16 cellular contexts compared by ENCODE assay signal in the genomic region with DNA sequence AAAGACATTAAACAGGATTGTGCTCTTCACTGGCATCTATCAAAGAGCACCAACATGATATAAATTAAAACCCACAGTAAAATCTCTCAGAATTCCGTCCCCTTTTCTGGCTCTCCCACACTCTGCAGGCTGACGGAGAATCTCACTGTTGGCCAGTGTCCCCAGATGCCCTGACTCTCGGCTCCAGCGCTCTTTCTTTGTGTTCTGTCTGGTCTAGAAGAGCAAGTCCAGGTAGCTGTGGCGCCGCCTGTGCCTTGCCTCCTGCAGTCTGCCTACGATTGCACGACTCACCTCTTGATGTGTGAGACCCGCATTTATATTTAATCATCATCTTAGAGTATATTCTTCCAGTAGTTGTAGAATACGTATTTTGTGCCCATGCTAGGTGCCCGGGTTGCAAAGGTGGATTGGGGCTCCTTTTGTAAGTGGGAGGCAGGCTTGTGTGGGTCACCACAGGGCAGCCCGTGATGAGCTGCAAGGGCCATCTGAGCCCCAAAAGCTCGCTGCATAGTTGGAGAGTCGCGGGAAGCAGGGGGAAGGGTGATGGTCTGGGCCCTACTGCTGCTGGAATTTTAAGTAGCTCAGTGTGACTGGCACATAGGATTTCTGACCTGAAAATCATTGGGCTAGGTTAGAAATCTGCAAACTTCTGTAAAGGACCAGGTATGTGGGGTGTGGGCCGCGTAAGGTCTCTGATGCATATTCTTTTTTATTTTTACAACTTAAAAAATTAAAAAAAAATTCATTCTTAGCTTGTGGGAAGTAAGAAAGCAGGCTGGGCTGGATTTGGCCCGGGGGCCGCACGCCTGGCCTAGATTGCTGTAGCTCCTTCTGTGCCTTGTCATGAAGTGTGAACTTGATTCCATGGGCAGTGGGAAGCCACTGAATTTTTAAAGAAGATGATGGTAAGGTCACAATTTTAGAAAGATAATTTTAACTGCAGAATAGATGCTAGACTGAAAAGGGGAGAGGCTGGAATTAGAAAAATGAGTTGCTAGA. TPM values are rescaled to one million over a fixed set of nuclear protein-coding genes. Genes with fewer than 3 reads are reported as not detected.
DNase-seq lines count a peak whose midpoint lies in the region; ATAC-seq, FAIRE-seq and TF ChIP-seq lines count a peak whose summit lies in the region.
"Had no signal": no experiment of that assay in that cellular context is flagged by ENCODE, and none has a peak within 500 bp of the region (broad histone marks: within the 10 kb centered on the region; RNA-seq: fewer than 3 reads in every experiment).

No MANE protein-coding gene starts in this region.

- peaks cover 50% of the 10 kb centered on the region for H3K4me1 Mint-ChIP-seq in activated T-cell treated with anti-CD3 and anti-CD28 coated beads, Interleukin-2, amount 50 U/mL, for 24 hours (ENCODE audit: low read depth)
- peaks cover 18% of the 10 kb centered on the region for H3K4me1 Mint-ChIP-seq in activated T-cell treated with anti-CD3 and anti-CD28 coated beads, Interleukin-2, amount 50 U/mL, for 72 hours (ENCODE audit: low read depth)
- H3K4me1 Mint-ChIP-seq in astrocyte (ENCODE audit: low read depth, unreplicated experiment) (peaks cover 33% of the 10 kb centered on the region), immature natural killer cell (peaks cover 52 to 76% of the 10 kb centered on the region in 2 donors)
- H3K4me1 Mint-ChIP-seq in stimulated activated naive B cell treated with anti-CD40 and anti-IgM and Interleukin-4, amounts not matched to agents 10 μg/mL and 1 μg/mL and 100 μg/mL, for 72 hours, result peaks cover 42 to 75% of the 10 kb centered on the region in 2 donors

- H3K27me3 ChIP-seq in astrocyte (ENCODE audit: insufficient read depth, low read length), result no peaks in the 10 kb centered on the region
- H3K27me3 ChIP-seq: Peyer's patch had no signal

- no peaks in the 10 kb centered on the region for H3K36me3 ChIP-seq in astrocyte (ENCODE audit: insufficient read depth, low read length)
- H3K36me3 ChIP-seq: Peyer's patch had no signal

- no peak overlapping the region for H3K27ac ChIP-seq in astrocyte (ENCODE audit: low read depth, low read length)
- H3K27ac ChIP-seq: A549, Peyer's patch had no signal

- H4K20me1 ChIP-seq in astrocyte (ENCODE audit: insufficient read depth, low read length), result peaks cover 82% of the 10 kb centered on the region

- no peaks in the 10 kb centered on the region for H3K9me3 ChIP-seq in astrocyte (ENCODE audit: insufficient read depth, low read depth, low read length)
- H3K9me3 ChIP-seq: A549, Peyer's patch had no signal

- no peaks in the 10 kb centered on the region for H3K27me3 Mint-ChIP-seq in activated T-cell treated with anti-CD3 and anti-CD28 coated beads, Interleukin-2, amount 50 U/mL, for 24 hours
- no peaks in the 10 kb centered on the region for H3K27me3 Mint-ChIP-seq in activated T-cell treated with anti-CD3 and anti-CD28 coated beads, Interleukin-2, amount 50 U/mL, for 72 hours (ENCODE audit: low read depth)
- H3K27me3 Mint-ChIP-seq in astrocyte (ENCODE audit: low read depth, unreplicated experiment) (no peaks in the 10 kb centered on the region), immature natural killer cell (ENCODE audit: low read depth in 3 of 3) (peaks cover 0 to 4% (median 0%) of the 10 kb centered on the region in 3 donors)
- no peaks in the 10 kb centered on the region for H3K27me3 Mint-ChIP-seq in stimulated activated naive B cell treated with anti-CD40 and anti-IgM and Interleukin-4, amounts not matched to agents 10 μg/mL and 1 μg/mL and 100 μg/mL, for 72 hours
- H3K27me3 Mint-ChIP-seq: activated CD4-positive, alpha-beta memory T cell treated with anti-CD3 and anti-CD28 coated beads, Interleukin-2, amount 10 ng/mL, durations not matched to agents 7 days and 5 days; dendritic cell treated with granulocyte-macrophage colony-stimulating factor and Interleukin-4, amounts not matched to agents 40 ng/mL and 50 ng/mL, for 4 days had no signal

- ATAC-seq in activated T-cell treated with anti-CD3 and anti-CD28 coated beads, Interleukin-2, amount 50 U/mL, for 72 hours (replicated peaks in 1 of 2), result no peak
- ATAC-seq in stimulated activated naive B cell treated with anti-CD40 and anti-IgM and Interleukin-4, amounts not matched to agents 10 μg/mL and 1 μg/mL and 100 μg/mL, for 72 hours (replicated peaks), result no peak
- ATAC-seq: A549 had no signal

- H3K4me3 Mint-ChIP-seq in activated T-cell treated with anti-CD3 and anti-CD28 coated beads, Interleukin-2, amount 50 U/mL, for 24 hours, result no peak overlapping the region
- H3K4me3 Mint-ChIP-seq in activated T-cell treated with anti-CD3 and anti-CD28 coated beads, Interleukin-2, amount 50 U/mL, for 72 hours, result no peak overlapping the region
- H3K4me3 Mint-ChIP-seq in astrocyte (ENCODE audit: unreplicated experiment), result peak overlapping the region; percentile 66
- no peak overlapping the region for H3K4me3 Mint-ChIP-seq in immature natural killer cell
- no peak overlapping the region for H3K4me3 Mint-ChIP-seq in stimulated activated naive B cell treated with anti-CD40 and anti-IgM and Interleukin-4, amounts not matched to agents 10 μg/mL and 1 μg/mL and 100 μg/mL, for 72 hours
- H3K4me3 Mint-ChIP-seq: activated CD4-positive, alpha-beta memory T cell treated with anti-CD3 and anti-CD28 coated beads, Interleukin-2, amount 10 ng/mL, durations not matched to agents 7 days and 5 days; dendritic cell treated with granulocyte-macrophage colony-stimulating factor and Interleukin-4, amounts not matched to agents 40 ng/mL and 50 ng/mL, for 4 days had no signal

- H3K27ac Mint-ChIP-seq in activated T-cell treated with anti-CD3 and anti-CD28 coated beads, Interleukin-2, amount 50 U/mL, for 24 hours, result peak overlapping the region; percentile 24
- H3K27ac Mint-ChIP-seq in activated T-cell treated with anti-CD3 and anti-CD28 coated beads, Interleukin-2, amount 50 U/mL, for 72 hours, result no peak overlapping the region
- no peak overlapping the region for H3K27ac Mint-ChIP-seq in astrocyte (ENCODE audit: unreplicated experiment)
- peak overlapping the region in 5 of 6 donors; percentile 17 to 84 (median 49) for H3K27ac Mint-ChIP-seq in immature natural killer cell
- peak overlapping the region; percentile 82 for H3K27ac Mint-ChIP-seq in stimulated activated naive B cell treated with anti-CD40 and anti-IgM and Interleukin-4, amounts not matched to agents 10 μg/mL and 1 μg/mL and 100 μg/mL, for 72 hours
- H3K27ac Mint-ChIP-seq: activated CD4-positive, alpha-beta memory T cell treated with anti-CD3 and anti-CD28 coated beads, Interleukin-2, amount 10 ng/mL, durations not matched to agents 7 days and 5 days; dendritic cell treated with granulocyte-macrophage colony-stimulating factor and Interleukin-4, amounts not matched to agents 40 ng/mL and 50 ng/mL, for 4 days had no signal

- no peak for TF ChIP-seq CTCF in astrocyte (IDR thresholded peaks at IDR 0.05; ENCODE audit: insufficient read depth, low read depth, low read length)

- no peak overlapping the region for H3K4me3 ChIP-seq in astrocyte (ENCODE audit: insufficient read depth, low read depth, low read length)
- H3K4me3 ChIP-seq: A549, Peyer's patch had no signal

- peaks cover 83% of the 10 kb centered on the region for H3K79me2 ChIP-seq in astrocyte (ENCODE audit: insufficient read depth, low read length)

- no peaks in the 10 kb centered on the region for H3K9me3 Mint-ChIP-seq in activated T-cell treated with anti-CD3 and anti-CD28 coated beads, Interleukin-2, amount 50 U/mL, for 24 hours
- no peaks in the 10 kb centered on the region for H3K9me3 Mint-ChIP-seq in activated T-cell treated with anti-CD3 and anti-CD28 coated beads, Interleukin-2, amount 50 U/mL, for 72 hours
- H3K9me3 Mint-ChIP-seq in astrocyte (ENCODE audit: unreplicated experiment) (no peaks in the 10 kb centered on the region), immature natural killer cell (no peaks in the 10 kb centered on the region)
- H3K9me3 Mint-ChIP-seq in stimulated activated naive B cell treated with anti-CD40 and anti-IgM and Interleukin-4, amounts not matched to agents 10 μg/mL and 1 μg/mL and 100 μg/mL, for 72 hours, result no peaks in the 10 kb centered on the region
- H3K9me3 Mint-ChIP-seq: activated CD4-positive, alpha-beta memory T cell treated with anti-CD3 and anti-CD28 coated beads, Interleukin-2, amount 10 ng/mL, durations not matched to agents 7 days and 5 days; dendritic cell treated with granulocyte-macrophage colony-stimulating factor and Interleukin-4, amounts not matched to agents 40 ng/mL and 50 ng/mL, for 4 days had no signal

- FAIRE-seq in astrocyte (lab: Jason Lieb, UNC), result no peak
- FAIRE-seq: A549, small intestine, urothelium cell line had no signal

- no peak overlapping the region for H3K4me2 ChIP-seq in astrocyte (ENCODE audit: low read length)
- H3K4me2 ChIP-seq: A549 had no signal

- H3K9ac ChIP-seq in astrocyte (ENCODE audit: low read length), result no peak overlapping the region

- no peak for DNase-seq in activated T-cell treated with anti-CD3 and anti-CD28 coated beads, Interleukin-2, amount 50 U/mL, for 24 hours
- no peak for DNase-seq in activated T-cell treated with anti-CD3 and anti-CD28 coated beads, Interleukin-2, amount 50 U/mL, for 72 hours
- DNase-seq in astrocyte (ENCODE audit: low read depth) (no peak), immature natural killer cell (no peak), HT-29 (ENCODE audit: low spot score) (no peak), NCI-H446 (lab: John Stamatoyannopoulos, UW) (no peak), GF-D8 (lab: John Stamatoyannopoulos, UW) (no peak)
- DNase-seq in stimulated activated naive B cell treated with anti-CD40 and anti-IgM and Interleukin-4, amounts not matched to agents 10 μg/mL and 1 μg/mL and 100 μg/mL, for 72 hours, result no peak
- DNase-seq: activated CD4-positive, alpha-beta memory T cell treated with anti-CD3 and anti-CD28 coated beads, Interleukin-2, amount 10 ng/mL, durations not matched to agents 7 days and 5 days; activated naive CD4-positive, alpha-beta T cell treated with anti-CD3 and anti-CD28 coated beads, Interleukin-2, amount 50 U/mL, for 16 hours; NCI-H2107; small intestine had no signal

- H3K4me1 ChIP-seq in astrocyte (ENCODE audit: insufficient read depth, low read length), result peaks cover 4% of the 10 kb centered on the region

- H3K36me3 Mint-ChIP-seq in activated T-cell treated with anti-CD3 and anti-CD28 coated beads, Interleukin-2, amount 50 U/mL, for 24 hours (ENCODE audit: low read depth), result peaks cover 30% of the 10 kb centered on the region
- H3K36me3 Mint-ChIP-seq in activated T-cell treated with anti-CD3 and anti-CD28 coated beads, Interleukin-2, amount 50 U/mL, for 72 hours (ENCODE audit: insufficient read depth in 2 of 2), result peaks cover 0 to 2% of the 10 kb centered on the region in 2 donors
- H3K36me3 Mint-ChIP-seq in astrocyte (ENCODE audit: low read depth, unreplicated experiment) (peaks cover 5% of the 10 kb centered on the region), immature natural killer cell (peaks cover under 1 to 13% (median 9%) of the 10 kb centered on the region in 3 donors)
- H3K36me3 Mint-ChIP-seq in stimulated activated naive B cell treated with anti-CD40 and anti-IgM and Interleukin-4, amounts not matched to agents 10 μg/mL and 1 μg/mL and 100 μg/mL, for 72 hours, result peaks cover 32 to 42% of the 10 kb centered on the region in 2 donors

- no peak overlapping the region for H2AFZ ChIP-seq in astrocyte (ENCODE audit: low read depth, low read length)

RNA-seq across cellular contexts. Expression of a gene that starts 55.8 kb away (rescaled TPM):
- 10 to 100 TPM; 67.5 to 69.3 TPM for total RNA-seq in activated T-cell treated with anti-CD3 and anti-CD28 coated beads, Interleukin-2, amount 50 U/mL, for 72 hours
- total RNA-seq in astrocyte, result 56.4 and 64.5 TPM in 2 replicates
- polyA plus RNA-seq in immature natural killer cell, result 10 to 100 TPM; 14.1 to 62.7 (median 14.8) TPM
- total RNA-seq in HT-29 (2014; rRNA removed; shearing (Covaris generic)), result 76.1 and 85.4 TPM in 2 replicates

Comparison
In these comparisons a context has a peak if more than half of its experiments do, and no peak if none do; other contexts are left out.
1. H3K27ac Mint-ChIP-seq: peak in activated T-cell treated with anti-CD3 and anti-CD28 coated beads, Interleukin-2, amount 50 U/mL, for 24 hours (single experiment), immature natural killer cell (5 of 6) and stimulated activated naive B cell treated with anti-CD40 and anti-IgM and Interleukin-4, amounts not matched to agents 10 μg/mL and 1 μg/mL and 100 μg/mL, for 72 hours (single experiment); none in activated T-cell treated with anti-CD3 and anti-CD28 coated beads, Interleukin-2, amount 50 U/mL, for 72 hours (single experiment) and astrocyte (single experiment).